In the genomic region with DNA sequence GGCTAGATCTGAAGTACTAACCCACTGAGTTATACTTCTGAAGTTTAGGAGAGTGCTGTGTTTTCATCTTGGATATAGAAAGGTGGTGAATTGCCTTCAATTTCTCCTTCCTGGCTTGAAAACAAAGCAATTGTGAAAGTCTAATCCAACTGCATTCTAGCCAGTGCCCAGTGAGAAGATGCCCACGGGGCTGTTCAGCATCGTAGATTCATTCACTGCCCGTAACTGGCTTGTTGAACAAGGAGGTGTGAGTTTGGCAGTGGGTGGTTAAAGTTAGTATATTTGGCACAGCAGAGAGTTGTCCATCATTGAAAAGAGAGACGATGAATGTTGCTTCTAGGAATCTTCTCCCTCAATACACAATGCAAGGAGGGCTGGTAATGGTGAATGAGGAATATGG, we compare ENCODE assay signal across 2 cellular contexts.
TF ChIP-seq lines count a peak whose summit lies in the region.

No MANE protein-coding gene starts in this region.

TF ChIP-seq in SK-N-SH, 30 proteins besides CTCF, POLR2A, EP300 and RAD21:
- TF ChIP-seq POLR2AphosphoS5 (IDR thresholded peaks at IDR 0.05; ENCODE audit: low read depth, low read length) (no peak), YY1 (IDR thresholded peaks at IDR 0.05; ENCODE audit: low read depth) (no peak), MXI1 (IDR thresholded peaks at IDR 0.05; ENCODE audit: low read depth, low read length) (no peak), PBX3 (IDR thresholded peaks at IDR 0.05) (no peak), SIN3A (IDR thresholded peaks at IDR 0.05; ENCODE audit: borderline replicate concordance, low read depth, low read length) (no peak), TEAD4 (IDR thresholded peaks at IDR 0.05; ENCODE audit: borderline replicate concordance, insufficient read depth) (no peak), GATA2 (CRISPR knock-in tag; IDR thresholded peaks at IDR 0.05) (no peak), NRF1 (IDR thresholded peaks at IDR 0.05; ENCODE audit: low read depth, low read length) (no peak), USF1 (IDR thresholded peaks at IDR 0.05; ENCODE audit: borderline replicate concordance, low read depth) (no peak), JUND (IDR thresholded peaks at IDR 0.05) (no peak), CHD2 (IDR thresholded peaks at IDR 0.05; ENCODE audit: low read length, partially characterized antibody) (no peak), RXRA (IDR thresholded peaks at IDR 0.05; ENCODE audit: borderline replicate concordance, low read depth) (no peak), MEF2A (IDR thresholded peaks at IDR 0.05; ENCODE audit: borderline replicate concordance, low read depth) (no peak)
- TF ChIP-seq, protein P1, sequence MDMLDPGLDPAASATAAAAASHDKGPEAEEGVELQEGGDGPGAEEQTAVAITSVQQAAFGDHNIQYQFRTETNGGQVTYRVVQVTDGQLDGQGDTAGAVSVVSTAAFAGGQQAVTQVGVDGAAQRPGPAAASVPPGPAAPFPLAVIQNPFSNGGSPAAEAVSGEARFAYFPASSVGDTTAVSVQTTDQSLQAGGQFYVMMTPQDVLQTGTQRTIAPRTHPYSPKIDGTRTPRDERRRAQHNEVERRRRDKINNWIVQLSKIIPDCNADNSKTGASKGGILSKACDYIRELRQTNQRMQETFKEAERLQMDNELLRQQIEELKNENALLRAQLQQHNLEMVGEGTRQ (IDR thresholded peaks at IDR 0.05; ENCODE audit: borderline replicate concordance, low read depth, low read length), result no peak
- TF ChIP-seq, protein P2, sequence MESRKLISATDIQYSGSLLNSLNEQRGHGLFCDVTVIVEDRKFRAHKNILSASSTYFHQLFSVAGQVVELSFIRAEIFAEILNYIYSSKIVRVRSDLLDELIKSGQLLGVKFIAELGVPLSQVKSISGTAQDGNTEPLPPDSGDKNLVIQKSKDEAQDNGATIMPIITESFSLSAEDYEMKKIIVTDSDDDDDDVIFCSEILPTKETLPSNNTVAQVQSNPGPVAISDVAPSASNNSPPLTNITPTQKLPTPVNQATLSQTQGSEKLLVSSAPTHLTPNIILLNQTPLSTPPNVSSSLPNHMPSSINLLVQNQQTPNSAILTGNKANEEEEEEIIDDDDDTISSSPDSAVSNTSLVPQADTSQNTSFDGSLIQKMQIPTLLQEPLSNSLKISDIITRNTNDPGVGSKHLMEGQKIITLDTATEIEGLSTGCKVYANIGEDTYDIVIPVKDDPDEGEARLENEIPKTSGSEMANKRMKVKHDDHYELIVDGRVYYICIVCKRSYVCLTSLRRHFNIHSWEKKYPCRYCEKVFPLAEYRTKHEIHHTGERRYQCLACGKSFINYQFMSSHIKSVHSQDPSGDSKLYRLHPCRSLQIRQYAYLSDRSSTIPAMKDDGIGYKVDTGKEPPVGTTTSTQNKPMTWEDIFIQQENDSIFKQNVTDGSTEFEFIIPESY (IDR thresholded peaks at IDR 0.05; ENCODE audit: borderline replicate concordance, low read depth), result no peak
- TF ChIP-seq, protein P3, sequence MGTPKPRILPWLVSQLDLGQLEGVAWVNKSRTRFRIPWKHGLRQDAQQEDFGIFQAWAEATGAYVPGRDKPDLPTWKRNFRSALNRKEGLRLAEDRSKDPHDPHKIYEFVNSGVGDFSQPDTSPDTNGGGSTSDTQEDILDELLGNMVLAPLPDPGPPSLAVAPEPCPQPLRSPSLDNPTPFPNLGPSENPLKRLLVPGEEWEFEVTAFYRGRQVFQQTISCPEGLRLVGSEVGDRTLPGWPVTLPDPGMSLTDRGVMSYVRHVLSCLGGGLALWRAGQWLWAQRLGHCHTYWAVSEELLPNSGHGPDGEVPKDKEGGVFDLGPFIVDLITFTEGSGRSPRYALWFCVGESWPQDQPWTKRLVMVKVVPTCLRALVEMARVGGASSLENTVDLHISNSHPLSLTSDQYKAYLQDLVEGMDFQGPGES (IDR thresholded peaks at IDR 0.05; ENCODE audit: low read depth, low read length), result no peak

TF ChIP-seq in SK-N-SH treated with all-trans-retinoic acid at 6 μM for 48 hours, 23 proteins besides CTCF, POLR2A, EP300 and RAD21:
- TF ChIP-seq, protein P4, sequence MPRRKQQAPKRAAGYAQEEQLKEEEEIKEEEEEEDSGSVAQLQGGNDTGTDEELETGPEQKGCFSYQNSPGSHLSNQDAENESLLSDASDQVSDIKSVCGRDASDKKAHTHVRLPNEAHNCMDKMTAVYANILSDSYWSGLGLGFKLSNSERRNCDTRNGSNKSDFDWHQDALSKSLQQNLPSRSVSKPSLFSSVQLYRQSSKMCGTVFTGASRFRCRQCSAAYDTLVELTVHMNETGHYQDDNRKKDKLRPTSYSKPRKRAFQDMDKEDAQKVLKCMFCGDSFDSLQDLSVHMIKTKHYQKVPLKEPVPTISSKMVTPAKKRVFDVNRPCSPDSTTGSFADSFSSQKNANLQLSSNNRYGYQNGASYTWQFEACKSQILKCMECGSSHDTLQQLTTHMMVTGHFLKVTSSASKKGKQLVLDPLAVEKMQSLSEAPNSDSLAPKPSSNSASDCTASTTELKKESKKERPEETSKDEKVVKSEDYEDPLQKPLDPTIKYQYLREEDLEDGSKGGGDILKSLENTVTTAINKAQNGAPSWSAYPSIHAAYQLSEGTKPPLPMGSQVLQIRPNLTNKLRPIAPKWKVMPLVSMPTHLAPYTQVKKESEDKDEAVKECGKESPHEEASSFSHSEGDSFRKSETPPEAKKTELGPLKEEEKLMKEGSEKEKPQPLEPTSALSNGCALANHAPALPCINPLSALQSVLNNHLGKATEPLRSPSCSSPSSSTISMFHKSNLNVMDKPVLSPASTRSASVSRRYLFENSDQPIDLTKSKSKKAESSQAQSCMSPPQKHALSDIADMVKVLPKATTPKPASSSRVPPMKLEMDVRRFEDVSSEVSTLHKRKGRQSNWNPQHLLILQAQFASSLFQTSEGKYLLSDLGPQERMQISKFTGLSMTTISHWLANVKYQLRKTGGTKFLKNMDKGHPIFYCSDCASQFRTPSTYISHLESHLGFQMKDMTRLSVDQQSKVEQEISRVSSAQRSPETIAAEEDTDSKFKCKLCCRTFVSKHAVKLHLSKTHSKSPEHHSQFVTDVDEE (CRISPR knock-in tag; IDR thresholded peaks at IDR 0.05), result no peak
- TF ChIP-seq ZNF70 (CRISPR knock-in tag; IDR thresholded peaks at IDR 0.05) (no peak), ARNTL (CRISPR knock-in tag; IDR thresholded peaks at IDR 0.05; ENCODE audit: borderline replicate concordance, low read depth) (no peak), TOX (CRISPR knock-in tag; IDR thresholded peaks at IDR 0.05; ENCODE audit: borderline replicate concordance) (no peak), RARB (CRISPR knock-in tag; IDR thresholded peaks at IDR 0.05) (no peak), GLIS3 (CRISPR knock-in tag; IDR thresholded peaks at IDR 0.05) (no peak), TCF4 (CRISPR knock-in tag; IDR thresholded peaks at IDR 0.05; ENCODE audit: borderline replicate concordance) (no peak), CSDC2 (CRISPR knock-in tag; IDR thresholded peaks at IDR 0.05) (no peak), ZFP30 (CRISPR knock-in tag; IDR thresholded peaks at IDR 0.05) (no peak), ZC3H10 (CRISPR knock-in tag; IDR thresholded peaks at IDR 0.05) (no peak), CREB5 (CRISPR knock-in tag; IDR thresholded peaks at IDR 0.05; ENCODE audit: low read depth) (no peak), ISL1 (CRISPR knock-in tag; IDR thresholded peaks at IDR 0.05) (no peak), ZNF8 (CRISPR knock-in tag; IDR thresholded peaks at IDR 0.05) (no peak), SNAI2 (CRISPR knock-in tag; IDR thresholded peaks at IDR 0.05) (no peak)
